In genomic region chr4:177371452-177371851, GRCh38 we compare ENCODE assay signal across 1 cellular context.
TF ChIP-seq lines count a peak whose summit lies in the region.

No MANE protein-coding gene starts in this region.

TF ChIP-seq in HepG2, 621 proteins besides CTCF, POLR2A, EP300 and RAD21 (continued from another document):
- TF ChIP-seq, protein P1, sequence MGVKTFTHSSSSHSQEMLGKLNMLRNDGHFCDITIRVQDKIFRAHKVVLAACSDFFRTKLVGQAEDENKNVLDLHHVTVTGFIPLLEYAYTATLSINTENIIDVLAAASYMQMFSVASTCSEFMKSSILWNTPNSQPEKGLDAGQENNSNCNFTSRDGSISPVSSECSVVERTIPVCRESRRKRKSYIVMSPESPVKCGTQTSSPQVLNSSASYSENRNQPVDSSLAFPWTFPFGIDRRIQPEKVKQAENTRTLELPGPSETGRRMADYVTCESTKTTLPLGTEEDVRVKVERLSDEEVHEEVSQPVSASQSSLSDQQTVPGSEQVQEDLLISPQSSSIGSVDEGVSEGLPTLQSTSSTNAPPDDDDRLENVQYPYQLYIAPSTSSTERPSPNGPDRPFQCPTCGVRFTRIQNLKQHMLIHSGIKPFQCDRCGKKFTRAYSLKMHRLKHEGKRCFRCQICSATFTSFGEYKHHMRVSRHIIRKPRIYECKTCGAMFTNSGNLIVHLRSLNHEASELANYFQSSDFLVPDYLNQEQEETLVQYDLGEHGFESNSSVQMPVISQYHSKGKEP (CRISPR knock-in tag; IDR thresholded peaks at IDR 0.05), result no peak
- TF ChIP-seq, protein P2, sequence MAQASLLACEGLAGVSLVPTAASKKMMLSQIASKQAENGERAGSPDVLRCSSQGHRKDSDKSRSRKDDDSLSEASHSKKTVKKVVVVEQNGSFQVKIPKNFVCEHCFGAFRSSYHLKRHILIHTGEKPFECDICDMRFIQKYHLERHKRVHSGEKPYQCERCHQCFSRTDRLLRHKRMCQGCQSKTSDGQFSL (CRISPR knock-in tag; IDR thresholded peaks at IDR 0.05), result no peak
- TF ChIP-seq GATAD1 (CRISPR knock-in tag; IDR thresholded peaks at IDR 0.05), result no peak
- TF ChIP-seq MAFF (IDR thresholded peaks at IDR 0.05; ENCODE audit: low read depth, low read length), result peak; percentile 30; the same call in 1 of the 2 replicates
- TF ChIP-seq SOX6 (IDR thresholded peaks at IDR 0.05), result no peak
- TF ChIP-seq SOX6 (CRISPR knock-in tag; IDR thresholded peaks at IDR 0.05), result no peak
- TF ChIP-seq SKI (IDR thresholded peaks at IDR 0.05; ENCODE audit: partially characterized antibody), result no peak
- no peak for TF ChIP-seq HMGA1 (CRISPR knock-in tag; conservative IDR thresholded peaks at IDR 0.05)
- peak; percentile 39 to 74; a peak in 3 of 4 replicates for TF ChIP-seq MAFK (conservative IDR thresholded peaks at IDR 0.05 in 1 of 2, IDR thresholded peaks at IDR 0.05 in 1 of 2; ENCODE audit: low read length in 2 of 2)
- no peak for TF ChIP-seq SIN3A (IDR thresholded peaks at IDR 0.05; ENCODE audit: borderline replicate concordance, low read depth, low read length)
- no peak for TF ChIP-seq RFX3 (CRISPR knock-in tag; IDR thresholded peaks at IDR 0.05)
- no peak for TF ChIP-seq MIXL1 (CRISPR knock-in tag; IDR thresholded peaks at IDR 0.05)
